In genomic region chr18:69943021-69943420, GRCh38 we compare ENCODE assay signal across 12 cellular contexts. TPM values are rescaled to one million over a fixed set of nuclear protein-coding genes. Genes with fewer than 3 reads are reported as not detected.
DNase-seq lines count a peak whose midpoint lies in the region; ATAC-seq and TF ChIP-seq lines count a peak whose summit lies in the region.
"Had no signal": no experiment of that assay in that cellular context is flagged by ENCODE, and none has a peak within 500 bp of the region (broad histone marks: within the 10 kb centered on the region; RNA-seq: fewer than 3 reads in every experiment).

No MANE protein-coding gene starts in this region.

- peak; percentile 12 for DNase-seq in stimulated activated naive CD4-positive, alpha-beta T cell treated with Interleukin-2 at 50 U/mL for 16 hours (lab: John Stamatoyannopoulos, UW)
- DNase-seq in stimulated activated naive CD4-positive, alpha-beta T cell (lab: John Stamatoyannopoulos, UW) = no peak
- DNase-seq in chondrocyte (ENCODE audit: low spot score) (no peak), kidney tubule cell (ENCODE audit: low spot score) (no peak), GDM1 (lab: John Stamatoyannopoulos, UW) (no peak)
- DNase-seq: activated T-cell treated with anti-CD3 and anti-CD28 coated beads, Interleukin-2, amount 50 U/mL, for 1 hour; hippocampal formation; NCI-H1092 had no signal

- no peak overlapping the region for H3K4me3 Mint-ChIP-seq in chondrocyte (ENCODE audit: unreplicated experiment)
- H3K4me3 Mint-ChIP-seq: CD14-positive monocyte had no signal

- TF ChIP-seq CTCF in LNCAP (IDR thresholded peaks at IDR 0.05) (peak; percentile 7; the same call in 1 of the 2 replicates), chondrocyte (IDR thresholded peaks at IDR 0.05) (peak; percentile 18)

- no peaks in the 10 kb centered on the region for H3K27me3 Mint-ChIP-seq in chondrocyte (ENCODE audit: low read depth)

- no peak for ATAC-seq in GM18511 (IDR thresholded peaks at IDR 0.05; ENCODE audit: unreplicated experiment)
- ATAC-seq in GM18873 (IDR thresholded peaks at IDR 0.05; ENCODE audit: low FRiP score, unreplicated experiment) = no peak

- H3K36me3 Mint-ChIP-seq in chondrocyte (ENCODE audit: low read depth) = no peaks in the 10 kb centered on the region

- H3K27ac Mint-ChIP-seq in chondrocyte (ENCODE audit: unreplicated experiment) = no peak overlapping the region
- H3K27ac Mint-ChIP-seq: CD14-positive monocyte had no signal

- H3K4me1 Mint-ChIP-seq in chondrocyte (ENCODE audit: low read depth) = no peaks in the 10 kb centered on the region

- peaks cover 7% of the 10 kb centered on the region for H3K9me3 Mint-ChIP-seq in chondrocyte (ENCODE audit: low read depth)

RNA-seq across cellular contexts. Expression of gene CD226, which starts 4.7 kb away (rescaled TPM):
- total RNA-seq in chondrocyte = 0.62 to 1.3 TPM (median 0.82 TPM) in 3 replicates
